In the genomic region with DNA sequence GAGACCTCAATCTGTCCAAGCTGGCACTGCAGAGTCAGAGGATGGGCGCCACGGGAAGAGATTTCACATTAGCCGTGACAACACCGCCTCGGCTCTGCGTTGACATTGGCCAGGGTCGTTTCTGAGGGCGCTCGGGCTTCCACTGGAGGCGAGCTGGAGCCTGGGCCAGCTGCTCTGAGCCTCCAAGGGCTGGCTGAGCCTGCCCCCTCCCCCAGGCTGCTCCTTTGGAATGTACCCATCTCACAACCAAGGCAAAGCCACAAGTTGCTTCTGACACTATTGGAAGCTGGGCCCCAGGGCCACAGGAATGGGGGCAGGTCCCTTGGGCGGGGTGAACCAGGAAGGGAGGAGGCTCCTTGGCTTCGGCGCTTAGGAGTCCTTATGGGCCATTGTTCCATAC, we compare ENCODE assay signal across 12 cellular contexts. TPM values are rescaled to one million over a fixed set of nuclear protein-coding genes. Genes with fewer than 3 reads are reported as not detected.
DNase-seq lines count a peak whose midpoint lies in the region; ATAC-seq, FAIRE-seq and TF ChIP-seq lines count a peak whose summit lies in the region.
"Had no signal": no experiment of that assay in that cellular context is flagged by ENCODE, and none has a peak within 500 bp of the region (broad histone marks: within the 10 kb centered on the region; RNA-seq: fewer than 3 reads in every experiment).

No MANE protein-coding gene starts in this region.

- FAIRE-seq in small intestine (lab: Jason Lieb, UNC), result no peak
- FAIRE-seq: A549, islet of Langerhans had no signal

- TF ChIP-seq POLR2A in gastroesophageal sphincter (IDR thresholded peaks at IDR 0.05) (no peak), uterus (IDR thresholded peaks at IDR 0.05) (no peak)

- no peaks in the 10 kb centered on the region for H3K9me2 ChIP-seq in neural cell (ENCODE audit: insufficient read depth, low read length)

- H3K9me3 ChIP-seq in gastroesophageal sphincter, result no peaks in the 10 kb centered on the region
- no peaks in the 10 kb centered on the region for H3K9me3 ChIP-seq in neural cell (ENCODE audit: low read length)
- no peaks in the 10 kb centered on the region for H3K9me3 ChIP-seq in uterus
- H3K9me3 ChIP-seq in small intestine (ENCODE audit: control insufficient read depth, low read depth), result no peaks in the 10 kb centered on the region
- H3K9me3 ChIP-seq: A549 had no signal

- H3K36me3 ChIP-seq in gastroesophageal sphincter, result peaks cover 0 to 42% of the 10 kb centered on the region in 2 donors
- H3K36me3 ChIP-seq in neural cell (ENCODE audit: insufficient read depth, low read length), result no peaks in the 10 kb centered on the region
- no peaks in the 10 kb centered on the region for H3K36me3 ChIP-seq in uterus
- peaks cover 16 to 17% of the 10 kb centered on the region in 2 donors for H3K36me3 ChIP-seq in small intestine (ENCODE audit: control insufficient read depth in 2 of 2, insufficient read depth in 2 of 2, low read length in 2 of 2)

- TF ChIP-seq EP300 in gastroesophageal sphincter (IDR thresholded peaks at IDR 0.05) (no peak), neural cell (conservative IDR thresholded peaks at IDR 0.05; ENCODE audit: poor library complexity, severe bottlenecking) (no peak)

- H2AFZ ChIP-seq in neural cell (ENCODE audit: low read depth, low read length), result no peak overlapping the region

- no peak for TF ChIP-seq RAD21 in neural cell (conservative IDR thresholded peaks at IDR 0.05)

- no peaks in the 10 kb centered on the region for H3K27me3 ChIP-seq in gastroesophageal sphincter
- H3K27me3 ChIP-seq in neural cell (ENCODE audit: insufficient read depth, low read depth, low read length), result no peaks in the 10 kb centered on the region
- no peaks in the 10 kb centered on the region for H3K27me3 ChIP-seq in uterus
- H3K27me3 ChIP-seq in small intestine (ENCODE audit: control insufficient read depth in 2 of 2, insufficient read depth in 2 of 2, low read length in 2 of 2), result no peaks in the 10 kb centered on the region

- H3K4me3 ChIP-seq in gastroesophageal sphincter (no peak overlapping the region), neural cell (ENCODE audit: low read length) (no peak overlapping the region), uterus (no peak overlapping the region), small intestine (ENCODE audit: low read depth in 1 of 2, low read length in 2 of 2) (no peak overlapping the region)
- H3K4me3 ChIP-seq: A549 had no signal

- peak overlapping the region; percentile 38 for H3K9ac ChIP-seq in neural cell (ENCODE audit: low read length)

- WGBS in gastroesophageal sphincter (ENCODE audit: low coverage in 1 of 2), 2 donors, result 53% methylated on average over 3 of the region's 13 CpGs; no CpG with 5 or more reads in 1 of the 2 donors
- 76 to 83% (median 78%) methylated on average over 13 of the region's 13 CpGs for WGBS in small intestine, 3 donors

- H3K4me2 ChIP-seq in neural cell (ENCODE audit: low read length), result no peak overlapping the region
- H3K4me2 ChIP-seq: A549 had no signal

- H3K79me2 ChIP-seq in neural cell (replicated peaks; ENCODE audit: insufficient read depth, low read length), result no peaks in the 10 kb centered on the region

- peak; percentile 18 for ATAC-seq in Right ventricle myocardium inferior
- ATAC-seq in gastroesophageal sphincter, result peak; percentile 16
- no peak for ATAC-seq in GM21423 (IDR thresholded peaks at IDR 0.05; ENCODE audit: unreplicated experiment)
- ATAC-seq: A549 had no signal

- no peak for TF ChIP-seq CTCF in gastroesophageal sphincter (IDR thresholded peaks at IDR 0.05)
- no peak for TF ChIP-seq CTCF in neural cell (IDR thresholded peaks at IDR 0.05; ENCODE audit: poor library complexity, severe bottlenecking)
- no peak for TF ChIP-seq CTCF in uterus (IDR thresholded peaks at IDR 0.05)

- no peaks in the 10 kb centered on the region for H3F3A ChIP-seq in neural cell (ENCODE audit: insufficient read depth, low read length, poor library complexity, severe bottlenecking)

- intact Hi-C loops in Right ventricle myocardium inferior (cut with DNase I), result no loop called here
- intact Hi-C loops in cardiac septum (cut with DNase I), result loop anchor here (2.0 kb wide), 1 partner anchor 150 kb away; no protein-coding TSS in a partner anchor
- intact Hi-C loops in uterus (cut with DNase I; ENCODE audit: low total_unique reads), result no loop called here

- H4K20me1 ChIP-seq in neural cell (ENCODE audit: insufficient read depth), result no peaks in the 10 kb centered on the region

- H3K27ac ChIP-seq in gastroesophageal sphincter (peak overlapping the region; percentile 10 to 86 (median 83)), neural cell (ENCODE audit: low read length) (peak overlapping the region; percentile 45), uterus (peak overlapping the region; percentile 81 to 84), small intestine (ENCODE audit: low read depth in 1 of 2, low read length in 1 of 2) (peak overlapping the region in 1 of 2 donors; percentile 65)
- H3K27ac ChIP-seq: A549 had no signal

- DNase-seq in Right ventricle myocardium inferior (ENCODE audit: missing footprints) (no peak), cardiac septum (ENCODE audit: low spot score) (no peak), uterus (peak in 1 of 2 donors; percentile 45), NCI-H1436 treated with DMSO at 0.1 percent for 48 hours (lab: John Stamatoyannopoulos, UW) (no peak), small intestine (no peak)
- DNase-seq: amniotic stem cell; stimulated activated CD4-positive, alpha-beta T cell treated with anti-CD3 and anti-CD28 coated beads, Interleukin-2, amount 100 ng/mL, for 48 hours had no signal

- H3K4me1 ChIP-seq in gastroesophageal sphincter, result peaks cover 3 to 73% (median 50%) of the 10 kb centered on the region in 3 donors
- H3K4me1 ChIP-seq in uterus, result peaks cover 6 to 23% of the 10 kb centered on the region in 2 donors
- no peaks in the 10 kb centered on the region for H3K4me1 ChIP-seq in small intestine (ENCODE audit: control insufficient read depth in 2 of 2, insufficient read depth in 1 of 2, low read depth in 1 of 2, low read length in 1 of 2)
- H3K4me1 ChIP-seq: A549 had no signal

TF ChIP-seq in neural cell, 6 proteins besides CTCF, POLR2A, EP300 and RAD21:
- TF ChIP-seq TAF1 (IDR thresholded peaks at IDR 0.05; ENCODE audit: low read depth) (no peak), MXI1 (conservative IDR thresholded peaks at IDR 0.05; ENCODE audit: poor library complexity, severe bottlenecking) (no peak), SMC3 (conservative IDR thresholded peaks at IDR 0.05; ENCODE audit: poor library complexity) (no peak), EZH2 (IDR thresholded peaks at IDR 0.05; ENCODE audit: borderline replicate concordance, insufficient read depth, low read length, poor library complexity, severe bottlenecking) (no peak), POLR2AphosphoS5 (IDR thresholded peaks at IDR 0.05) (no peak)
- TF ChIP-seq, protein P1, sequence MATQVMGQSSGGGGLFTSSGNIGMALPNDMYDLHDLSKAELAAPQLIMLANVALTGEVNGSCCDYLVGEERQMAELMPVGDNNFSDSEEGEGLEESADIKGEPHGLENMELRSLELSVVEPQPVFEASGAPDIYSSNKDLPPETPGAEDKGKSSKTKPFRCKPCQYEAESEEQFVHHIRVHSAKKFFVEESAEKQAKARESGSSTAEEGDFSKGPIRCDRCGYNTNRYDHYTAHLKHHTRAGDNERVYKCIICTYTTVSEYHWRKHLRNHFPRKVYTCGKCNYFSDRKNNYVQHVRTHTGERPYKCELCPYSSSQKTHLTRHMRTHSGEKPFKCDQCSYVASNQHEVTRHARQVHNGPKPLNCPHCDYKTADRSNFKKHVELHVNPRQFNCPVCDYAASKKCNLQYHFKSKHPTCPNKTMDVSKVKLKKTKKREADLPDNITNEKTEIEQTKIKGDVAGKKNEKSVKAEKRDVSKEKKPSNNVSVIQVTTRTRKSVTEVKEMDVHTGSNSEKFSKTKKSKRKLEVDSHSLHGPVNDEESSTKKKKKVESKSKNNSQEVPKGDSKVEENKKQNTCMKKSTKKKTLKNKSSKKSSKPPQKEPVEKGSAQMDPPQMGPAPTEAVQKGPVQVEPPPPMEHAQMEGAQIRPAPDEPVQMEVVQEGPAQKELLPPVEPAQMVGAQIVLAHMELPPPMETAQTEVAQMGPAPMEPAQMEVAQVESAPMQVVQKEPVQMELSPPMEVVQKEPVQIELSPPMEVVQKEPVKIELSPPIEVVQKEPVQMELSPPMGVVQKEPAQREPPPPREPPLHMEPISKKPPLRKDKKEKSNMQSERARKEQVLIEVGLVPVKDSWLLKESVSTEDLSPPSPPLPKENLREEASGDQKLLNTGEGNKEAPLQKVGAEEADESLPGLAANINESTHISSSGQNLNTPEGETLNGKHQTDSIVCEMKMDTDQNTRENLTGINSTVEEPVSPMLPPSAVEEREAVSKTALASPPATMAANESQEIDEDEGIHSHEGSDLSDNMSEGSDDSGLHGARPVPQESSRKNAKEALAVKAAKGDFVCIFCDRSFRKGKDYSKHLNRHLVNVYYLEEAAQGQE (IDR thresholded peaks at IDR 0.05; ENCODE audit: borderline replicate concordance), result no peak

RNA-seq across cellular contexts. Expression of a gene that starts 12.7 kb away (rescaled TPM):
- not detected for total RNA-seq in Right ventricle myocardium inferior
- 2.3 TPM for total RNA-seq in cardiac septum
- total RNA-seq in gastroesophageal sphincter, result under 1 TPM in 1 of 4 donors, not detected in 3; 0.67 TPM
- polyA plus RNA-seq in neural cell, result 0.12 and 0.54 TPM in 2 replicates
- 1.2 and 2.7 TPM in 2 replicates for polyA minus RNA-seq in neural cell
- 1 to 10 TPM in 1 of 4 donors, under 1 TPM in 1, not detected in 2; 0.55 to 1.9 TPM for total RNA-seq in uterus
- under 1 TPM in 1 of 3 donors, not detected in 2; 0.36 TPM for polyA plus RNA-seq in small intestine

RNA-seq across cellular contexts. Expression of a gene that starts 21.9 kb away (rescaled TPM):
- not detected for total RNA-seq in Right ventricle myocardium inferior
- total RNA-seq in cardiac septum, result not detected
- total RNA-seq in gastroesophageal sphincter, result not detected
- not detected in 2 replicates for polyA plus RNA-seq in neural cell
- polyA minus RNA-seq in neural cell, result not detected in 2 replicates
- total RNA-seq in uterus, result under 1 TPM in 1 of 4 donors, not detected in 3; 0.69 TPM
- polyA plus RNA-seq in small intestine, result under 1 TPM in 1 of 3 donors, not detected in 2; 0.04 TPM
- polyA plus RNA-seq: A549 had no signal

RNA-seq across cellular contexts. Expression of a gene that starts 30.4 kb away (rescaled TPM):
- total RNA-seq in Right ventricle myocardium inferior (20.7 TPM), cardiac septum (32.2 TPM), gastroesophageal sphincter (10 to 100 TPM in 1 of 4 donors, 1 to 10 TPM in 3; 4.6 to 11.5 (median 6.3) TPM), uterus (1 to 10 TPM in 3 of 4 donors, not detected in 1; 2.1 to 4.7 (median 2.4) TPM)
- polyA plus RNA-seq in neural cell (not detected in 2 replicates), small intestine (1 to 10 TPM in 2 of 3 donors, under 1 TPM in 1; 0.89 to 3.6 (median 1.6) TPM)
- polyA minus RNA-seq in neural cell, result not detected in 2 replicates
- polyA plus RNA-seq: A549 had no signal

RNA-seq across cellular contexts. Expression of a gene that starts 38.3 kb away (rescaled TPM):
- total RNA-seq in Right ventricle myocardium inferior, result 51.3 TPM
- 53.1 TPM for total RNA-seq in cardiac septum
- 10 to 100 TPM; 31.1 to 64.3 (median 54.3) TPM for total RNA-seq in gastroesophageal sphincter
- 1.6 and 4.4 TPM in 2 replicates for polyA plus RNA-seq in neural cell
- 1.2 and 1.6 TPM in 2 replicates for polyA minus RNA-seq in neural cell
- total RNA-seq in uterus, result 100 to 1,000 TPM in 1 of 4 donors, 10 to 100 TPM in 3; 10.9 to 124 (median 16.5) TPM
- polyA plus RNA-seq in small intestine, result 10 to 100 TPM in 1 of 3 donors, 1 to 10 TPM in 2; 1.6 to 19.4 (median 5.1) TPM
